In genomic region chr11:121458551-121458950, GRCh38 we compare ENCODE assay signal across 25 cellular contexts. TPM values are rescaled to one million over a fixed set of nuclear protein-coding genes. Genes with fewer than 3 reads are reported as not detected.
DNase-seq lines count a peak whose midpoint lies in the region; ATAC-seq and TF ChIP-seq lines count a peak whose summit lies in the region.
"Had no signal": no experiment of that assay in that cellular context is flagged by ENCODE, and none has a peak within 500 bp of the region (broad histone marks: within the 10 kb centered on the region; RNA-seq: fewer than 3 reads in every experiment).

No MANE protein-coding gene starts in this region.

- H3K9me2 ChIP-seq in DOHH2 (replicated peaks; ENCODE audit: control insufficient read depth, low read length) = no peaks in the 10 kb centered on the region

- H3K4me3 ChIP-seq in DOHH2 (ENCODE audit: low read length) (peak overlapping the region; percentile 9), right lobe of liver (no peak overlapping the region), spleen (peak overlapping the region in 1 of 8 donors; percentile 29)
- H3K4me3 ChIP-seq: skin epidermis, uterus had no signal

- H3K9me3 ChIP-seq in DOHH2 (ENCODE audit: control insufficient read depth, insufficient read depth, low read length) (no peaks in the 10 kb centered on the region), right lobe of liver (no peaks in the 10 kb centered on the region), spleen (no peaks in the 10 kb centered on the region)
- H3K9me3 ChIP-seq: Caco-2, uterus had no signal

- H4K20me1 ChIP-seq in DOHH2 (ENCODE audit: control insufficient read depth, insufficient read depth, low read depth, low read length) = peaks cover 3% of the 10 kb centered on the region; the same call in 1 of the 2 replicates

- peaks cover 100% of the 10 kb centered on the region for H3K79me2 ChIP-seq in DOHH2 (ENCODE audit: control insufficient read depth, low read length)

- peak overlapping the region; percentile 93 for H3K27ac Mint-ChIP-seq in activated CD4-positive, alpha-beta T cell treated with anti-CD3 and anti-CD28 coated beads, Interleukin-2, amount 10 ng/mL, durations not matched to agents 7 days and 5 days
- H3K27ac Mint-ChIP-seq in activated CD8-positive, alpha-beta T cell treated with anti-CD3 and anti-CD28 coated beads, Interleukin-2, amount 10 ng/mL, durations not matched to agents 7 days and 5 days = peak overlapping the region; percentile 75
- H3K27ac Mint-ChIP-seq: memory B cell had no signal

- H3K4me3 Mint-ChIP-seq in activated CD4-positive, alpha-beta T cell treated with anti-CD3 and anti-CD28 coated beads, Interleukin-2, amount 10 ng/mL, durations not matched to agents 7 days and 5 days = peak overlapping the region; percentile 26
- H3K4me3 Mint-ChIP-seq in activated CD8-positive, alpha-beta T cell treated with anti-CD3 and anti-CD28 coated beads, Interleukin-2, amount 10 ng/mL, durations not matched to agents 7 days and 5 days = no peak overlapping the region
- H3K4me3 Mint-ChIP-seq: memory B cell had no signal

- H3K36me3 ChIP-seq in DOHH2 (ENCODE audit: control insufficient read depth, low read length) = peaks cover 88% of the 10 kb centered on the region
- no peaks in the 10 kb centered on the region for H3K36me3 ChIP-seq in right lobe of liver
- H3K36me3 ChIP-seq in spleen = peaks cover 0 to 5% (median 0%) of the 10 kb centered on the region in 6 donors
- H3K36me3 ChIP-seq: uterus had no signal

- H3K4me1 ChIP-seq in DOHH2 (ENCODE audit: control insufficient read depth, low read length) = peaks cover 100% of the 10 kb centered on the region
- peaks cover 0 to 91% (median 34%) of the 10 kb centered on the region in 4 donors for H3K4me1 ChIP-seq in right lobe of liver
- peaks cover under 1 to 100% (median 29%) of the 10 kb centered on the region in 6 donors for H3K4me1 ChIP-seq in spleen
- H3K4me1 ChIP-seq: uterus had no signal

- intact Hi-C loops in right lobe of liver (cut with DNase I) (loop anchor here in 1 of 2 donors (10.0 kb wide), 1 partner anchor 116 kb away; no protein-coding TSS in a partner anchor), spleen (cut with DNase I; ENCODE audit: low total_unique reads) (no loop called here)

- H3K27me3 ChIP-seq in DOHH2 (ENCODE audit: control insufficient read depth, low read length) (no peaks in the 10 kb centered on the region), right lobe of liver (no peaks in the 10 kb centered on the region), spleen (replicated peaks in 1 of 7) (no peaks in the 10 kb centered on the region)
- H3K27me3 ChIP-seq: uterus had no signal

- TF ChIP-seq CTCF in DOHH2 (IDR thresholded peaks at IDR 0.05; ENCODE audit: low read depth, low read length, poor library complexity, severe bottlenecking) (no peak), right lobe of liver (IDR thresholded peaks at IDR 0.05) (no peak), spleen (IDR thresholded peaks at IDR 0.05 in 8 of 11, conservative IDR thresholded peaks at IDR 0.05 in 3 of 11) (no peak)

- ATAC-seq in activated CD8-positive, alpha-beta T cell treated with anti-CD3 and anti-CD28 coated beads, Interleukin-2, amount 10 ng/mL, durations not matched to agents 7 days and 5 days = no peak
- ATAC-seq in right lobe of liver = no peak

- WGBS in right lobe of liver (ENCODE audit: insufficient coverage, low coverage, low lambda C conversion rate, missing lambda C conversion rate) = 61% methylated on average over 8 of the region's 9 CpGs
- WGBS in spleen, 5 donors = 85 to 92% (median 91%) methylated on average over 9 of the region's 9 CpGs

- peak overlapping the region; percentile 68 for H3K4me2 ChIP-seq in DOHH2 (ENCODE audit: low read length)

- TF ChIP-seq POLR2A in right lobe of liver (IDR thresholded peaks at IDR 0.05) = no peak
- no peak for TF ChIP-seq POLR2A in spleen (IDR thresholded peaks at IDR 0.05)

- H3K27ac ChIP-seq in DOHH2 (ENCODE audit: low read depth, low read length) = 0 out of 2 replicates have a peak overlapping the region, but pooled peaks have one; percentile 5
- peak overlapping the region; percentile 77 to 97 (median 93) for H3K27ac ChIP-seq in right lobe of liver
- peak overlapping the region in 3 of 8 donors; percentile 50 to 94 (median 70) for H3K27ac ChIP-seq in spleen
- H3K27ac ChIP-seq: epithelial cell of prostate, uterus had no signal

- CTCF ChIA-PET in activated CD4-positive, alpha-beta T cell treated with anti-CD3 and anti-CD28 coated beads, Interleukin-2, amount 10 ng/mL, durations not matched to agents 7 days and 5 days (lab: Charles Lee) = interaction anchor here (2.0 to 2.5 kb wide), 2 partner anchors 9 kb away, joined by 5 to 9 read pairs; no protein-coding TSS in a partner anchor
- CTCF ChIA-PET in activated CD8-positive, alpha-beta T cell treated with anti-CD3 and anti-CD28 coated beads, Interleukin-2, amount 10 ng/mL, durations not matched to agents 7 days and 5 days (lab: Charles Lee) = no interaction called here

- DNase-seq in activated CD4-positive, alpha-beta T cell treated with anti-CD3 and anti-CD28 coated beads, Interleukin-2, amount 10 ng/mL, durations not matched to agents 7 days and 5 days = no peak
- DNase-seq in activated CD4-positive, alpha-beta T cell treated with anti-CD3 and anti-CD28 coated beads, Interleukin-2, amount 50 U/mL, for 1 hour = no peak
- no peak for DNase-seq in activated CD8-positive, alpha-beta T cell treated with anti-CD3 and anti-CD28 coated beads, Interleukin-2, amount 10 ng/mL, durations not matched to agents 7 days and 5 days
- DNase-seq in right lobe of liver (no peak), spleen (no peak), NCI-H187 (lab: John Stamatoyannopoulos, UW) (no peak)
- DNase-seq in activated effector memory CD4-positive, alpha-beta T cell treated with anti-CD3 and anti-CD28 coated beads, Interleukin-2, amount 50 U/mL, for 16 hours = no peak
- DNase-seq: AML-193; Caco-2; DMS79; H7; head of caudate nucleus; NCI-H1694; NCI-H2171 treated with DMSO at 0.1 percent for 48 hours; NCI-H524 treated with DMSO at 0.1 percent for 48 hours; NK-92 treated with Interleukin-12 subunit alpha and Interleukin-12 subunit beta, amount 100 ng/mL, for 24 hours; occipital lobe; stimulated activated CD4-positive, alpha-beta T cell treated with anti-CD3 and anti-CD28 coated beads, Interleukin-1b, Interleukin-23, amount 100 ng/mL, for 48 hours; uterus had no signal

- H3K4me1 Mint-ChIP-seq in activated CD4-positive, alpha-beta T cell treated with anti-CD3 and anti-CD28 coated beads, Interleukin-2, amount 10 ng/mL, durations not matched to agents 7 days and 5 days = peaks cover 93% of the 10 kb centered on the region
- H3K4me1 Mint-ChIP-seq in activated CD8-positive, alpha-beta T cell treated with anti-CD3 and anti-CD28 coated beads, Interleukin-2, amount 10 ng/mL, durations not matched to agents 7 days and 5 days (ENCODE audit: low read depth) = peaks cover 95% of the 10 kb centered on the region

- no peaks in the 10 kb centered on the region; the same call in 1 of the 2 replicates for H3F3A ChIP-seq in DOHH2 (ENCODE audit: control insufficient read depth, insufficient read depth)

- no peaks in the 10 kb centered on the region for H3K9me3 Mint-ChIP-seq in activated CD4-positive, alpha-beta T cell treated with anti-CD3 and anti-CD28 coated beads, Interleukin-2, amount 10 ng/mL, durations not matched to agents 7 days and 5 days
- H3K9me3 Mint-ChIP-seq in activated CD8-positive, alpha-beta T cell treated with anti-CD3 and anti-CD28 coated beads, Interleukin-2, amount 10 ng/mL, durations not matched to agents 7 days and 5 days (ENCODE audit: insufficient read depth) = no peaks in the 10 kb centered on the region
- H3K9me3 Mint-ChIP-seq: brain; memory B cell; T-helper 1 cell treated with Interleukin-12 subunit alpha and Interleukin-12 subunit beta and Interleukin-4 antibody, amounts not matched to agents 30 μg/mL and 1 μg/mL, for 36 hours had no signal

- no peaks in the 10 kb centered on the region for H3K27me3 Mint-ChIP-seq in activated CD4-positive, alpha-beta T cell treated with anti-CD3 and anti-CD28 coated beads, Interleukin-2, amount 10 ng/mL, durations not matched to agents 7 days and 5 days
- H3K27me3 Mint-ChIP-seq in activated CD8-positive, alpha-beta T cell treated with anti-CD3 and anti-CD28 coated beads, Interleukin-2, amount 10 ng/mL, durations not matched to agents 7 days and 5 days (ENCODE audit: low read depth) = no peaks in the 10 kb centered on the region
- H3K27me3 Mint-ChIP-seq: brain, memory B cell had no signal

- POLR2A ChIA-PET in activated CD4-positive, alpha-beta T cell treated with anti-CD3 and anti-CD28 coated beads, Interleukin-2, amount 10 ng/mL, durations not matched to agents 7 days and 5 days (lab: Charles Lee) = no interaction called here
- POLR2A ChIA-PET in activated CD8-positive, alpha-beta T cell treated with anti-CD3 and anti-CD28 coated beads, Interleukin-2, amount 10 ng/mL, durations not matched to agents 7 days and 5 days (lab: Charles Lee) = no interaction called here

- H3K36me3 Mint-ChIP-seq in activated CD4-positive, alpha-beta T cell treated with anti-CD3 and anti-CD28 coated beads, Interleukin-2, amount 10 ng/mL, durations not matched to agents 7 days and 5 days (ENCODE audit: low read depth) = peaks cover 88% of the 10 kb centered on the region
- H3K36me3 Mint-ChIP-seq in activated CD8-positive, alpha-beta T cell treated with anti-CD3 and anti-CD28 coated beads, Interleukin-2, amount 10 ng/mL, durations not matched to agents 7 days and 5 days (ENCODE audit: low read depth) = peaks cover 66% of the 10 kb centered on the region
- H3K36me3 Mint-ChIP-seq: brain, memory B cell had no signal

RNA-seq across cellular contexts. Expression of gene SORL1, which starts 6.4 kb away (rescaled TPM):
- 100 to 1,000 TPM; 197 to 207 TPM for total RNA-seq in activated CD4-positive, alpha-beta T cell treated with anti-CD3 and anti-CD28 coated beads, Interleukin-2, amount 10 ng/mL, durations not matched to agents 7 days and 5 days
- 100 to 1,000 TPM in 1 of 2 experiments, 10 to 100 TPM in 1; 98.9 to 107 TPM for total RNA-seq in activated CD8-positive, alpha-beta T cell treated with anti-CD3 and anti-CD28 coated beads, Interleukin-2, amount 10 ng/mL, durations not matched to agents 7 days and 5 days
- total RNA-seq in right lobe of liver (100 to 1,000 TPM in 2 of 6 experiments, 10 to 100 TPM in 4; 45.2 to 137 (median 73.8) TPM), spleen (100 to 1,000 TPM; 111 to 328 (median 188) TPM)
- polyA plus RNA-seq in spleen = 1 to 10 TPM; 3.8 to 5.4 (median 5.0) TPM
